Comparison of ENCODE assay signal across 12 cellular contexts in the genomic region with DNA sequence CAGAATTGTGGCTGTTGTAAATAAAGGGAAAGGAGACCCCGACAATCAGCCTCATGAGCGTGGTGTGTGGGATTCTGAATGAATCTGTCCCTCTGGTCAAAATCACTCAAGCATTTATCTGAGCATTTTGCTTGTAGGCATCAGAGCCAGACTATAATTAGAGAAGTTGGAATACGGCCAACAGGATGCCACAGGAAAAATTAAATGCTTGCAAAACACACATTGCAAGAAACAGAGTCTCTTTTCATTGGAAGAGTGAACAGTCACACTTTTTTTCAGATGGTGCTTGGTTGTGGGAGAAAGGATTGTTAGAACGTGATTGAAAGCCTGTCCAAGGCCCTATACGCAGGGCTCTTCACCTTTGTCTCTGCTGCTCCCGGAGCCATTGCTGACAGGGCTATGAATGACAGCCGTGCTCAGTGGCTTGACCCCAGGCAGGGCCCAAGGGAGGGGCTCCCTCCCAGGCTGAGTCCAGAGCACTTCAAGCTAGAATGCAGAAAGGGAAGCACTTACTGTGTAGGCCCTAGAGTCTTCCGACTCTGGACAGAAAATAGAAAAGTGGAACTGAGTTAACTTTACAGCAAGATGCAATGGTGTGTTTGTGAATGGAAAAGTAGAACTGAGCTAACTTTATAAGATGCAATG. TPM values are rescaled to one million over a fixed set of nuclear protein-coding genes. Genes with fewer than 3 reads are reported as not detected.
DNase-seq lines count a peak whose midpoint lies in the region; ATAC-seq and TF ChIP-seq lines count a peak whose summit lies in the region.
"Had no signal": no experiment of that assay in that cellular context is flagged by ENCODE, and none has a peak within 500 bp of the region (broad histone marks: within the 10 kb centered on the region; RNA-seq: fewer than 3 reads in every experiment).

No MANE protein-coding gene starts in this region.

- no peak for ATAC-seq in HG02642 (IDR thresholded peaks at IDR 0.05; ENCODE audit: poor library complexity, unreplicated experiment)
- ATAC-seq: T-helper 17 cell had no signal

- H3K36me3 Mint-ChIP-seq in activated CD4-positive, alpha-beta memory T cell treated with anti-CD3 and anti-CD28 coated beads for 36 hours: no peaks in the 10 kb centered on the region

- no peak overlapping the region for H3K4me3 ChIP-seq in Jurkat, Clone E6-1 (ENCODE audit: low read length)
- H3K4me3 ChIP-seq in left ventricle myocardium inferior: no peak overlapping the region
- H3K4me3 ChIP-seq: prostate gland had no signal

- no peaks in the 10 kb centered on the region for H3K9me3 Mint-ChIP-seq in activated CD4-positive, alpha-beta memory T cell treated with anti-CD3 and anti-CD28 coated beads for 36 hours

- H3K27ac Mint-ChIP-seq in activated CD4-positive, alpha-beta memory T cell treated with anti-CD3 and anti-CD28 coated beads for 36 hours: no peak overlapping the region
- H3K27ac Mint-ChIP-seq: T-helper 17 cell had no signal

- peaks cover 11% of the 10 kb centered on the region for H3K27me3 ChIP-seq in left ventricle myocardium inferior (ENCODE audit: low read depth)

- no peak overlapping the region for H3K4me3 Mint-ChIP-seq in activated CD4-positive, alpha-beta memory T cell treated with anti-CD3 and anti-CD28 coated beads for 36 hours
- H3K4me3 Mint-ChIP-seq: T-helper 17 cell had no signal

- POLR2A ChIA-PET in activated CD4-positive, alpha-beta memory T cell treated with anti-CD3 and anti-CD28 coated beads for 36 hours (lab: Charles Lee): interaction anchor here (0.6 kb wide), 1 partner anchor 56 kb away, joined by 3 read pairs; no protein-coding TSS in a partner anchor

- no peaks in the 10 kb centered on the region for H3K36me3 ChIP-seq in left ventricle myocardium inferior
- H3K36me3 ChIP-seq: prostate gland had no signal

- intact Hi-C loops in left ventricle myocardium inferior (cut with micrococcal nuclease): no loop called here
- intact Hi-C loops in activated CD4-positive, alpha-beta memory T cell treated with anti-CD3 and anti-CD28 coated beads for 36 hours (cut with micrococcal nuclease): no loop called here

- H3K27me3 Mint-ChIP-seq in activated CD4-positive, alpha-beta memory T cell treated with anti-CD3 and anti-CD28 coated beads for 36 hours: peaks cover 14% of the 10 kb centered on the region

- peaks cover 18% of the 10 kb centered on the region for H3K4me1 ChIP-seq in left ventricle myocardium inferior
- H3K4me1 ChIP-seq: prostate gland had no signal

- no peak for TF ChIP-seq CTCF in left ventricle myocardium inferior (IDR thresholded peaks at IDR 0.05; ENCODE audit: borderline replicate concordance)

- CTCF ChIA-PET in activated CD4-positive, alpha-beta memory T cell treated with anti-CD3 and anti-CD28 coated beads for 36 hours (lab: Charles Lee): no interaction called here

- no peaks in the 10 kb centered on the region for H3K9me3 ChIP-seq in left ventricle myocardium inferior (replicated peaks)
- H3K9me3 ChIP-seq: prostate gland had no signal

- H3K4me1 Mint-ChIP-seq in activated CD4-positive, alpha-beta memory T cell treated with anti-CD3 and anti-CD28 coated beads for 36 hours (ENCODE audit: low read depth): no peaks in the 10 kb centered on the region

- DNase-seq in AML-193 (lab: John Stamatoyannopoulos, UW) (peak; percentile 2 to 3), NCI-H345 (lab: John Stamatoyannopoulos, UW) (peak; percentile 88), left ventricle myocardium inferior (no peak), DMS114 treated with DMSO at 0.1 percent for 48 hours (lab: John Stamatoyannopoulos, UW; ENCODE audit: unreplicated experiment) (no peak), HPDE6-E6E7 (ENCODE audit: extremely low spot score) (no peak)
- DNase-seq in Jurkat, Clone E6-1 (ENCODE audit: low read depth, low spot score): peak; percentile 21
- no peak for DNase-seq in activated CD4-positive, alpha-beta memory T cell treated with anti-CD3 and anti-CD28 coated beads for 36 hours
- DNase-seq: kidney, NCI-H774, T-helper 17 cell had no signal

- H3K27ac ChIP-seq in left ventricle myocardium inferior (replicated peaks): peak overlapping the region; percentile 10
- H3K27ac ChIP-seq: prostate gland had no signal

RNA-seq across cellular contexts. Expression of a gene that starts 59.8 kb away (rescaled TPM):
- 6.5 TPM for polyA plus RNA-seq in Jurkat, Clone E6-1 (2012; ENCODE audit: insufficient read depth, insufficient read length)
- 0.47 TPM for total RNA-seq in left ventricle myocardium inferior
- under 1 TPM; 0.67 to 0.94 TPM for total RNA-seq in activated CD4-positive, alpha-beta memory T cell treated with anti-CD3 and anti-CD28 coated beads for 36 hours

Comparison
In these comparisons a context has a peak if more than half of its experiments do, and no peak if none do; other contexts are left out.
1. DNase-seq: peak in AML-193 (2 of 2), Jurkat, Clone E6-1 (single experiment) and NCI-H345 (single experiment); none in left ventricle myocardium inferior (single experiment), DMS114 treated with DMSO at 0.1 percent for 48 hours (single experiment), activated CD4-positive, alpha-beta memory T cell treated with anti-CD3 and anti-CD28 coated beads for 36 hours (single experiment) and HPDE6-E6E7 (single experiment).